In genomic region chr1:16631248-16632043, GRCh38 we compare ENCODE assay signal across 1 cellular context.
TF ChIP-seq lines count a peak whose summit lies in the region.

No MANE protein-coding gene starts in this region.

TF ChIP-seq in HepG2, 621 proteins besides CTCF, POLR2A, EP300 and RAD21 (continued from another document):
- TF ChIP-seq PPARG (CRISPR knock-in tag; conservative IDR thresholded peaks at IDR 0.05): no peak
- TF ChIP-seq, protein P1, sequence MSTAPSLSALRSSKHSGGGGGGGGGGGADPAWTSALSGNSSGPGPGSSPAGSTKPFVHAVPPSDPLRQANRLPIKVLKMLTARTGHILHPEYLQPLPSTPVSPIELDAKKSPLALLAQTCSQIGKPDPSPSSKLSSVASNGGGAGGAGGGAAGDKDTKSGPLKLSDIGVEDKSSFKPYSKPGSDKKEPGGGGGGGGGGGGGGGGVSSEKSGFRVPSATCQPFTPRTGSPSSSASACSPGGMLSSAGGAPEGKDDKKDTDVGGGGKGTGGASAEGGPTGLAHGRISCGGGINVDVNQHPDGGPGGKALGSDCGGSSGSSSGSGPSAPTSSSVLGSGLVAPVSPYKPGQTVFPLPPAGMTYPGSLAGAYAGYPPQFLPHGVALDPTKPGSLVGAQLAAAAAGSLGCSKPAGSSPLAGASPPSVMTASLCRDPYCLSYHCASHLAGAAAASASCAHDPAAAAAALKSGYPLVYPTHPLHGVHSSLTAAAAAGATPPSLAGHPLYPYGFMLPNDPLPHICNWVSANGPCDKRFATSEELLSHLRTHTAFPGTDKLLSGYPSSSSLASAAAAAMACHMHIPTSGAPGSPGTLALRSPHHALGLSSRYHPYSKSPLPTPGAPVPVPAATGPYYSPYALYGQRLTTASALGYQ (CRISPR knock-in tag; IDR thresholded peaks at IDR 0.05): no peak
- TF ChIP-seq SIN3A (IDR thresholded peaks at IDR 0.05; ENCODE audit: borderline replicate concordance, low read depth, low read length): no peak
- TF ChIP-seq RFX5 (IDR thresholded peaks at IDR 0.05; ENCODE audit: low read depth, low read length): no peak
- TF ChIP-seq, protein P2, sequence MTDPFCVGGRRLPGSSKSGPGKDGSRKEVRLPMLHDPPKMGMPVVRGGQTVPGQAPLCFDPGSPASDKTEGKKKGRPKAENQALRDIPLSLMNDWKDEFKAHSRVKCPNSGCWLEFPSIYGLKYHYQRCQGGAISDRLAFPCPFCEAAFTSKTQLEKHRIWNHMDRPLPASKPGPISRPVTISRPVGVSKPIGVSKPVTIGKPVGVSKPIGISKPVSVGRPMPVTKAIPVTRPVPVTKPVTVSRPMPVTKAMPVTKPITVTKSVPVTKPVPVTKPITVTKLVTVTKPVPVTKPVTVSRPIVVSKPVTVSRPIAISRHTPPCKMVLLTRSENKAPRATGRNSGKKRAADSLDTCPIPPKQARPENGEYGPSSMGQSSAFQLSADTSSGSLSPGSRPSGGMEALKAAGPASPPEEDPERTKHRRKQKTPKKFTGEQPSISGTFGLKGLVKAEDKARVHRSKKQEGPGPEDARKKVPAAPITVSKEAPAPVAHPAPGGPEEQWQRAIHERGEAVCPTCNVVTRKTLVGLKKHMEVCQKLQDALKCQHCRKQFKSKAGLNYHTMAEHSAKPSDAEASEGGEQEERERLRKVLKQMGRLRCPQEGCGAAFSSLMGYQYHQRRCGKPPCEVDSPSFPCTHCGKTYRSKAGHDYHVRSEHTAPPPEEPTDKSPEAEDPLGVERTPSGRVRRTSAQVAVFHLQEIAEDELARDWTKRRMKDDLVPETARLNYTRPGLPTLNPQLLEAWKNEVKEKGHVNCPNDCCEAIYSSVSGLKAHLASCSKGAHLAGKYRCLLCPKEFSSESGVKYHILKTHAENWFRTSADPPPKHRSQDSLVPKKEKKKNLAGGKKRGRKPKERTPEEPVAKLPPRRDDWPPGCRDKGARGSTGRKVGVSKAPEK (CRISPR knock-in tag; IDR thresholded peaks at IDR 0.05; ENCODE audit: borderline replicate concordance): no peak
- no peak for TF ChIP-seq NFIB (CRISPR knock-in tag; IDR thresholded peaks at IDR 0.05; ENCODE audit: borderline replicate concordance)
- no peak for TF ChIP-seq ZNF337 (CRISPR knock-in tag; IDR thresholded peaks at IDR 0.05; ENCODE audit: borderline replicate concordance, low read depth)
- no peak for TF ChIP-seq CBX1 (IDR thresholded peaks at IDR 0.05; ENCODE audit: low read depth)
